ENCODE assay signal across 18 cellular contexts in genomic region chr15:64904189-64904588, GRCh38.
"Had no signal": no experiment of that assay in that cellular context is flagged by ENCODE, and none has a peak within 500 bp of the region (broad histone marks: within the 10 kb centered on the region; RNA-seq: fewer than 3 reads in every experiment).

No MANE protein-coding gene starts in this region.

- H3K4me3 ChIP-seq: body of pancreas, coronary artery, gastrocnemius medialis, lower lobe of right lung, mucosa of descending colon, SJCRH30 had no signal

- H3K4me3 Mint-ChIP-seq: naive thymus-derived CD8-positive, alpha-beta T cell had no signal

- DNase-seq: activated CD4-positive, alpha-beta T cell treated with anti-CD3 and anti-CD28 coated beads for 1 hour; activated gamma-delta T cell treated with Interleukin-2 at 50 U/mL for 16 hours; activated T-cell treated with anti-CD3 and anti-CD28 coated beads, Interleukin-2, amount 50 U/mL, for 1 hour; body of pancreas; central memory CD4-positive, alpha-beta T cell; effector CD8-positive, alpha-beta T cell; gastrocnemius medialis; kidney glomerular epithelial cell; lower lobe of right lung; mucosa of descending colon; naive thymus-derived CD8-positive, alpha-beta T cell; sigmoid colon; SJCRH30; stimulated activated CD4-positive, alpha-beta T cell treated with anti-CD3 and anti-CD28 coated beads, Interleukin-12 subunit alpha, Interleukin-12 subunit beta, amount 100 ng/mL, for 4 hours; stimulated activated naive CD8-positive, alpha-beta T cell treated with anti-CD3 and anti-CD28 coated beads, Interleukin-15, amount 100 ng/mL, for 72 hours; T-helper 9 cell; testis had no signal

- H3K4me1 ChIP-seq: gastrocnemius medialis had no signal

- H3K27ac Mint-ChIP-seq: stimulated activated naive CD8-positive, alpha-beta T cell treated with anti-CD3 and anti-CD28 coated beads, Interleukin-15, amount 100 ng/mL, for 72 hours had no signal

- H3K27ac ChIP-seq: body of pancreas, coronary artery, gastrocnemius medialis, lower lobe of right lung, sigmoid colon, SJCRH30, testis had no signal

- ATAC-seq: body of pancreas; gastrocnemius medialis; mucosa of descending colon; naive thymus-derived CD8-positive, alpha-beta T cell; stimulated activated naive CD8-positive, alpha-beta T cell treated with anti-CD3 and anti-CD28 coated beads, Interleukin-15, amount 100 ng/mL, for 72 hours had no signal

- H3K9me3 ChIP-seq: gastrocnemius medialis, testis had no signal

- H3K27me3 ChIP-seq: body of pancreas, sigmoid colon, SJCRH30, testis had no signal

- H3K36me3 ChIP-seq: gastrocnemius medialis, lower lobe of right lung, sigmoid colon, SJCRH30 had no signal
